8 cellular contexts compared by ENCODE assay signal in genomic region chr19:40690699-40691420, GRCh38. TPM values are rescaled to one million over a fixed set of nuclear protein-coding genes. Genes with fewer than 3 reads are reported as not detected.
DNase-seq lines count a peak whose midpoint lies in the region; ATAC-seq and FAIRE-seq lines count a peak whose summit lies in the region.

No MANE protein-coding gene starts in this region.

- WGBS in right cardiac atrium: 2% methylated on average over 54 of the region's 54 CpGs

- peak overlapping the region; percentile 90 for H3K4me3 ChIP-seq in right cardiac atrium (ENCODE audit: low read length)

- FAIRE-seq in urothelium cell line (lab: Jason Lieb, UNC): peak; percentile 96

- peak overlapping the region; percentile 83 for H3K4me3 Mint-ChIP-seq in T-helper 2 cell treated with Interferon-gamma antibody and Interleukin-4, amounts not matched to agents 5 μg/mL and 100 μg/mL, for 36 hours

- peak overlapping the region; percentile 74 for H3K27ac ChIP-seq in right cardiac atrium (ENCODE audit: low read length)

- peaks cover 2% of the 10 kb centered on the region for H3K36me3 Mint-ChIP-seq in T-helper 2 cell treated with Interferon-gamma antibody and Interleukin-4, amounts not matched to agents 5 μg/mL and 100 μg/mL, for 36 hours (ENCODE audit: low read depth)

- peak; percentile 74 for ATAC-seq in HG02678 (IDR thresholded peaks at IDR 0.05; ENCODE audit: unreplicated experiment)
- peak; percentile 88 to 91 for ATAC-seq in right cardiac atrium

- intact Hi-C loops in right cardiac atrium (cut with DNase I): no loop called here

- peaks cover 5% of the 10 kb centered on the region for H3K4me1 ChIP-seq in right cardiac atrium (ENCODE audit: control insufficient read depth, insufficient read depth, low read length)

- in situ Hi-C loops in G401 (cut with HindIII; ENCODE audit: low sequenced_read_pairs): no loop called here

- DNase-seq in G401 (ENCODE audit: low spot score): peak; percentile 95
- DNase-seq in NCI-H187 treated with DMSO at 0.1 percent for 48 hours (lab: John Stamatoyannopoulos, UW): peak; percentile 71
- peak; percentile 85 for DNase-seq in T-helper 2 cell treated with Interferon-gamma antibody and Interleukin-4, amounts not matched to agents 5 μg/mL and 100 μg/mL, for 36 hours (ENCODE audit: low spot score)
- DNase-seq in anterior cingulate cortex (lab: John Stamatoyannopoulos, UW): peak; percentile 40 to 96 (median 88)
- DNase-seq in right cardiac atrium: peak; percentile 97 to 99 (median 99)
- peak; percentile 93 for DNase-seq in putamen (ENCODE audit: low spot score)
- peak; percentile 97 for DNase-seq in urothelium cell line (ENCODE audit: low spot score)

- no peaks in the 10 kb centered on the region for H3K27me3 ChIP-seq in right cardiac atrium (ENCODE audit: control insufficient read depth, insufficient read depth)

- no peaks in the 10 kb centered on the region for H3K9me3 ChIP-seq in right cardiac atrium (ENCODE audit: control insufficient read depth, low read length)

- H3K27ac Mint-ChIP-seq in T-helper 2 cell treated with Interferon-gamma antibody and Interleukin-4, amounts not matched to agents 5 μg/mL and 100 μg/mL, for 36 hours: peak overlapping the region; percentile 87

- H3K27me3 Mint-ChIP-seq in T-helper 2 cell treated with Interferon-gamma antibody and Interleukin-4, amounts not matched to agents 5 μg/mL and 100 μg/mL, for 36 hours (ENCODE audit: low read depth): no peaks in the 10 kb centered on the region

- H3K4me1 Mint-ChIP-seq in T-helper 2 cell treated with Interferon-gamma antibody and Interleukin-4, amounts not matched to agents 5 μg/mL and 100 μg/mL, for 36 hours (ENCODE audit: low read depth): peaks cover 2% of the 10 kb centered on the region

- no peaks in the 10 kb centered on the region for H3K9me3 Mint-ChIP-seq in T-helper 2 cell treated with Interferon-gamma antibody and Interleukin-4, amounts not matched to agents 5 μg/mL and 100 μg/mL, for 36 hours

RNA-seq across cellular contexts. Expression of gene NUMBL, which starts 0.4 kb away (rescaled TPM):
- 18.5 and 25.1 TPM in 2 replicates for total RNA-seq in G401 (2014; rRNA removed; shearing (Covaris generic))
- total RNA-seq in right cardiac atrium: 10 to 100 TPM; 18.6 to 22.9 (median 20.4) TPM
- 12.4 TPM for polyA plus RNA-seq in right cardiac atrium

RNA-seq across cellular contexts. Expression of gene COQ8B, which starts 25.8 kb away (rescaled TPM):
- 58.6 and 59.5 TPM in 2 replicates for total RNA-seq in G401 (2014; rRNA removed; shearing (Covaris generic))
- total RNA-seq in right cardiac atrium: 10 to 100 TPM; 22.8 to 34.0 (median 29.0) TPM
- 23.8 TPM for polyA plus RNA-seq in right cardiac atrium

RNA-seq across cellular contexts. Expression of gene ITPKC, which starts 26.1 kb away (rescaled TPM):
- total RNA-seq in G401 (2014; rRNA removed; shearing (Covaris generic)): 14.3 and 24.4 TPM in 2 replicates
- total RNA-seq in right cardiac atrium: 10 to 100 TPM in 2 of 4 donors, 1 to 10 TPM in 2; 7.6 to 15.8 (median 10.8) TPM
- 13.4 TPM for polyA plus RNA-seq in right cardiac atrium

RNA-seq across cellular contexts. Expression of gene ACTMAP, which starts 59.4 kb away (rescaled TPM):
- 3.3 and 6.8 TPM in 2 replicates for total RNA-seq in G401 (2014; rRNA removed; shearing (Covaris generic))
- 1 to 10 TPM; 4.5 to 6.1 (median 5.1) TPM for total RNA-seq in right cardiac atrium
- 5.1 TPM for polyA plus RNA-seq in right cardiac atrium

Comparison
In these comparisons a context has a peak if more than half of its experiments do, and no peak if none do; other contexts are left out.
1. Peak in every context shown above with its lines: DNase-seq, ATAC-seq, H3K4me3 ChIP-seq and H3K27ac ChIP-seq.